ENCODE assay signal across 9 cellular contexts in genomic region chr1:225508538-225509375, GRCh38.
DNase-seq lines count a peak whose midpoint lies in the region; FAIRE-seq and TF ChIP-seq lines count a peak whose summit lies in the region.
"Had no signal": no experiment of that assay in that cellular context is flagged by ENCODE, and none has a peak within 500 bp of the region (broad histone marks: within the 10 kb centered on the region; RNA-seq: fewer than 3 reads in every experiment).

No MANE protein-coding gene starts in this region.

- H3K36me3 Mint-ChIP-seq in mesothelial cell of epicardium = peaks cover 35% of the 10 kb centered on the region
- no peaks in the 10 kb centered on the region for H3K36me3 Mint-ChIP-seq in immature natural killer cell

- no peak overlapping the region for H3K4me3 ChIP-seq in H7 (ENCODE audit: insufficient read depth, low read depth, low read length)
- H3K4me3 ChIP-seq: Peyer's patch had no signal

- in situ Hi-C loops in GM13976 (cut with MboI; ENCODE audit: low sequenced_read_pairs, unreplicated experiment) = no loop called here

- no peaks in the 10 kb centered on the region for H3K27me3 ChIP-seq in H7 (ENCODE audit: control insufficient read depth, insufficient read depth, low read length)
- H3K27me3 ChIP-seq: Peyer's patch had no signal

- H3K36me3 ChIP-seq in H7 (replicated peaks; ENCODE audit: control insufficient read depth, insufficient read depth, low read length) = peaks cover 12% of the 10 kb centered on the region
- H3K36me3 ChIP-seq: Peyer's patch had no signal

- H3K4me3 Mint-ChIP-seq in mesothelial cell of epicardium (no peak overlapping the region), immature natural killer cell (no peak overlapping the region)

- H3K9me3 Mint-ChIP-seq in mesothelial cell of epicardium (no peaks in the 10 kb centered on the region), immature natural killer cell (no peaks in the 10 kb centered on the region)

- TF ChIP-seq POLR2A in GM12892 (IDR thresholded peaks at IDR 0.05; ENCODE audit: low read depth, low read length) = no peak

- TF ChIP-seq CTCF in mesothelial cell of epicardium (IDR thresholded peaks at IDR 0.05; ENCODE audit: unreplicated experiment) (no peak), GM13976 (IDR thresholded peaks at IDR 0.05; ENCODE audit: borderline replicate concordance, control extremely low read depth, extremely low read depth, insufficient read depth, missing control alignments) (no peak)

- H3K27ac Mint-ChIP-seq in mesothelial cell of epicardium = peak overlapping the region; percentile 10
- no peak overlapping the region for H3K27ac Mint-ChIP-seq in immature natural killer cell

- peak; percentile 88 for FAIRE-seq in endometrium (lab: Jason Lieb, UNC)
- no peak for FAIRE-seq in GM12892 (lab: Jason Lieb, UNC)

- DNase-seq in H7 (peak; percentile 35), NCI-H69 (lab: John Stamatoyannopoulos, UW) (peak; percentile 79), mesothelial cell of epicardium (ENCODE audit: low spot score in 2 of 2, unreplicated experiment in 2 of 2) (no peak), GM12892 (ENCODE audit: insufficient read length) (no peak), GM13976 (ENCODE audit: low spot score) (no peak), immature natural killer cell (no peak), NCI-H524 treated with DMSO at 0.1 percent for 48 hours (lab: John Stamatoyannopoulos, UW) (no peak)

- H3K4me1 Mint-ChIP-seq in mesothelial cell of epicardium (peaks cover 4% of the 10 kb centered on the region), immature natural killer cell (no peaks in the 10 kb centered on the region)

- H3K27me3 Mint-ChIP-seq in mesothelial cell of epicardium (ENCODE audit: low read depth) (no peaks in the 10 kb centered on the region), immature natural killer cell (ENCODE audit: low read depth in 3 of 3) (peaks cover 0 to 6% (median 0%) of the 10 kb centered on the region in 3 donors)

Comparison
In these comparisons a context has a peak if more than half of its experiments do, and no peak if none do; other contexts are left out.
1. DNase-seq: peak in H7 (single experiment) and NCI-H69 (single experiment); none in mesothelial cell of epicardium (0 of 2), GM12892 (single experiment), GM13976 (single experiment), immature natural killer cell (0 of 3) and NCI-H524 treated with DMSO at 0.1 percent for 48 hours (single experiment).